In the genomic region with DNA sequence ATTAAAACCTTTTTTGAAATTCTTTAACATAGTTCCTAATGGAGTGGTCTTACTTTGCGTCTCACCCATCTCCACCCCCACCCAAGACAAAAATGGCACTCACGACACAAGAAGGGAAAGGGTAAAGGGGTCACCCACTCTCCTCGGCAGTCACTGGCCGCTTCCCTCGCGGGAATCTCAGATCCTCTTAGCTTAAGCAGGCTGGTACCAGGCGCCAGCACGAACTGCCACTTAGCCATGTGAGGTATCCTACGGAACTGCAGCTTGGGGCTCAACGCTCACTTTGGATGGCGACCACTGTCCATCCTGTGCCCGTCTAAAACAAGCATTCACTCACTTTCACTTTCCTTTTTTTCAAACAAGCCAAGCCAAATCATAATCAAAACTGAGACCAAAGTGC, we compare ENCODE assay signal across 18 cellular contexts. TPM values are rescaled to one million over a fixed set of nuclear protein-coding genes. Genes with fewer than 3 reads are reported as not detected.
DNase-seq lines count a peak whose midpoint lies in the region; ATAC-seq, FAIRE-seq and TF ChIP-seq lines count a peak whose summit lies in the region.
"Had no signal": no experiment of that assay in that cellular context is flagged by ENCODE, and none has a peak within 500 bp of the region (broad histone marks: within the 10 kb centered on the region; RNA-seq: fewer than 3 reads in every experiment).

No MANE protein-coding gene starts in this region.

- peaks cover 12% of the 10 kb centered on the region for H3K4me1 Mint-ChIP-seq in dendritic cell treated with granulocyte-macrophage colony-stimulating factor and Interleukin-4, amounts not matched to agents 40 ng/mL and 50 ng/mL, for 4 days (ENCODE audit: low read depth)
- H3K4me1 Mint-ChIP-seq: CD4-positive, alpha-beta memory T cell; H9 had no signal

- H3K27ac Mint-ChIP-seq in dendritic cell treated with granulocyte-macrophage colony-stimulating factor and Interleukin-4, amounts not matched to agents 40 ng/mL and 50 ng/mL, for 4 days = peak overlapping the region; percentile 77
- H3K27ac Mint-ChIP-seq: CD4-positive, alpha-beta memory T cell; H9 had no signal

- intact Hi-C loops in dendritic cell treated with granulocyte-macrophage colony-stimulating factor and Interleukin-4, amounts not matched to agents 40 ng/mL and 50 ng/mL, for 4 days (cut with micrococcal nuclease) = no loop called here
- intact Hi-C loops in stomach (cut with DNase I; ENCODE audit: low total_unique reads) = no loop called here

- FAIRE-seq in A549 (lab: Jason Lieb, UNC) = no peak
- FAIRE-seq: D721Med, GM12878, H1 had no signal

- H3K4me1 ChIP-seq in A549 = peaks cover 14% of the 10 kb centered on the region
- H3K4me1 ChIP-seq in stomach = peaks cover 0 to 7% (median 2%) of the 10 kb centered on the region in 4 donors
- H3K4me1 ChIP-seq: BLaER1 had no signal

- H3K27me3 ChIP-seq in stomach = no peaks in the 10 kb centered on the region

- H3K27me3 Mint-ChIP-seq in dendritic cell treated with granulocyte-macrophage colony-stimulating factor and Interleukin-4, amounts not matched to agents 40 ng/mL and 50 ng/mL, for 4 days = no peaks in the 10 kb centered on the region
- H3K27me3 Mint-ChIP-seq: CD4-positive, alpha-beta memory T cell had no signal

- TF ChIP-seq EP300 in A549 (IDR thresholded peaks at IDR 0.05) = no peak
- TF ChIP-seq EP300 in stomach (IDR thresholded peaks at IDR 0.05) = no peak

- no peaks in the 10 kb centered on the region for H3K9me3 Mint-ChIP-seq in dendritic cell treated with granulocyte-macrophage colony-stimulating factor and Interleukin-4, amounts not matched to agents 40 ng/mL and 50 ng/mL, for 4 days
- H3K9me3 Mint-ChIP-seq: CD4-positive, alpha-beta memory T cell had no signal

- 89% methylated on average over 9 of the region's 12 CpGs for WGBS in A549 (ENCODE audit: missing lambda C conversion rate)
- WGBS in stomach, 5 donors = 83 to 90% (median 87%) methylated on average over 11 to 12 of the region's 12 CpGs

- no peaks in the 10 kb centered on the region for H3K36me3 Mint-ChIP-seq in dendritic cell treated with granulocyte-macrophage colony-stimulating factor and Interleukin-4, amounts not matched to agents 40 ng/mL and 50 ng/mL, for 4 days (ENCODE audit: low read depth)
- H3K36me3 Mint-ChIP-seq: CD14-positive monocyte; CD4-positive, alpha-beta memory T cell had no signal

- peak overlapping the region; percentile 45 for H3K4me2 ChIP-seq in A549
- H3K4me2 ChIP-seq: BLaER1, KMS-11 had no signal

- CTCF ChIA-PET in A549 (lab: Yijun Ruan, JAX) = no interaction called here

- H3K27ac ChIP-seq in A549 = peak overlapping the region; percentile 79 to 83
- H3K27ac ChIP-seq in stomach = peak overlapping the region; percentile 55 to 80 (median 74)
- H3K27ac ChIP-seq: BLaER1, KMS-11 had no signal

- TF ChIP-seq POLR2A in A549 (IDR thresholded peaks at IDR 0.05; ENCODE audit: low read length) (no peak), stomach (IDR thresholded peaks at IDR 0.05) (no peak)

- no peaks in the 10 kb centered on the region for H3K9me3 ChIP-seq in A549
- H3K9me3 ChIP-seq in stomach = peaks cover 0 to 41% (median 7%) of the 10 kb centered on the region in 4 donors

- DNase-seq in A549 (ENCODE audit: low read depth in 1 of 2, low spot score in 1 of 2) (no peak), COLO668 (lab: John Stamatoyannopoulos, UW; ENCODE audit: unreplicated experiment) (peak; percentile 37), stomach (no peak), amniotic stem cell (lab: John Stamatoyannopoulos, UW) (no peak), NCI-H1436 treated with DMSO at 0.1 percent for 48 hours (lab: John Stamatoyannopoulos, UW) (no peak)
- DNase-seq: CD4-positive, alpha-beta memory T cell; COR-L47; DND-41; EL; H9 had no signal

- H3K36me3 ChIP-seq in stomach = no peaks in the 10 kb centered on the region
- H3K36me3 ChIP-seq: BLaER1 had no signal

- H3K4me3 ChIP-seq in A549 (no peak overlapping the region), stomach (no peak overlapping the region)
- H3K4me3 ChIP-seq: BLaER1, GM12878 had no signal

- ATAC-seq in A549 = no peak
- ATAC-seq in HG03342 (IDR thresholded peaks at IDR 0.05; ENCODE audit: unreplicated experiment) = no peak

- no peak overlapping the region for H3K4me3 Mint-ChIP-seq in dendritic cell treated with granulocyte-macrophage colony-stimulating factor and Interleukin-4, amounts not matched to agents 40 ng/mL and 50 ng/mL, for 4 days
- H3K4me3 Mint-ChIP-seq: CD4-positive, alpha-beta memory T cell; H9 had no signal

- TF ChIP-seq CTCF in A549 (IDR thresholded peaks at IDR 0.05) (no peak), stomach (IDR thresholded peaks at IDR 0.05) (no peak)

- TF ChIP-seq RAD21 in A549 (conservative IDR thresholded peaks at IDR 0.05 in 1 of 2, IDR thresholded peaks at IDR 0.05 in 1 of 2) = no peak

- POLR2A ChIA-PET in A549 (lab: Yijun Ruan, JAX) = no interaction called here

TF ChIP-seq in A549, 52 proteins besides CTCF, POLR2A, EP300 and RAD21:
- TF ChIP-seq, protein P1, sequence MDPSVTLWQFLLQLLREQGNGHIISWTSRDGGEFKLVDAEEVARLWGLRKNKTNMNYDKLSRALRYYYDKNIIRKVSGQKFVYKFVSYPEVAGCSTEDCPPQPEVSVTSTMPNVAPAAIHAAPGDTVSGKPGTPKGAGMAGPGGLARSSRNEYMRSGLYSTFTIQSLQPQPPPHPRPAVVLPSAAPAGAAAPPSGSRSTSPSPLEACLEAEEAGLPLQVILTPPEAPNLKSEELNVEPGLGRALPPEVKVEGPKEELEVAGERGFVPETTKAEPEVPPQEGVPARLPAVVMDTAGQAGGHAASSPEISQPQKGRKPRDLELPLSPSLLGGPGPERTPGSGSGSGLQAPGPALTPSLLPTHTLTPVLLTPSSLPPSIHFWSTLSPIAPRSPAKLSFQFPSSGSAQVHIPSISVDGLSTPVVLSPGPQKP (IDR thresholded peaks at IDR 0.05; ENCODE audit: low read depth, low read length) = no peak
- TF ChIP-seq EHF (CRISPR knock-in tag; IDR thresholded peaks at IDR 0.05) = no peak

RNA-seq across cellular contexts. Expression of a gene that starts 14.7 kb away (rescaled TPM):
- polyA plus RNA-seq in A549 (2011; rRNA removed) = 1.1 and 1.2 TPM in 2 replicates
- polyA plus RNA-seq in A549 (2012; cell fraction: cytosol; rRNA removed) = 2.7 and 4.2 TPM in 2 replicates
- 4.6 and 6.8 TPM in 2 replicates for polyA plus RNA-seq in A549 (2012; cell fraction: nucleus; rRNA removed)
- polyA plus RNA-seq in A549 (2017; fragmentation: RNase III; extraction: RNeasy Plus Mini Kit Qiagen cat#74134 plus additional on column Dnase treatment) = 2.2 to 3.0 TPM (median 2.5 TPM) in 3 replicates
- polyA minus RNA-seq in A549 (2011; rRNA and poly(A)+ RNA removed) = 0.41 and 1.8 TPM in 2 replicates
- total RNA-seq in stomach = 10 to 100 TPM in 3 of 5 donors, 1 to 10 TPM in 2; 4.7 to 43.2 (median 10.3) TPM
- 10 to 100 TPM; 18.9 to 41.1 (median 35.0) TPM for polyA plus RNA-seq in stomach

RNA-seq across cellular contexts. Expression of a gene that starts 23.8 kb away (rescaled TPM):
- polyA plus RNA-seq in A549 (2011; rRNA removed) = 209 and 277 TPM in 2 replicates
- polyA plus RNA-seq in A549 (2012; cell fraction: cytosol; rRNA removed) = 406 and 428 TPM in 2 replicates
- 165 and 236 TPM in 2 replicates for polyA plus RNA-seq in A549 (2012; cell fraction: nucleus; rRNA removed)
- polyA plus RNA-seq in A549 (2017; fragmentation: RNase III; extraction: RNeasy Plus Mini Kit Qiagen cat#74134 plus additional on column Dnase treatment) = 162 to 168 TPM (median 164 TPM) in 3 replicates
- 267 and 271 TPM in 2 replicates for polyA minus RNA-seq in A549 (2011; rRNA and poly(A)+ RNA removed)
- 100 to 1,000 TPM in 1 of 5 donors, 10 to 100 TPM in 4; 14.0 to 155 (median 52.2) TPM for total RNA-seq in stomach
- polyA plus RNA-seq in stomach = 100 to 1,000 TPM in 1 of 3 donors, 10 to 100 TPM in 2; 55.0 to 323 (median 94.4) TPM

RNA-seq across cellular contexts. Expression of a gene that starts 24.4 kb away (rescaled TPM):
- polyA plus RNA-seq in A549 (2011; rRNA removed) = 34.4 and 40.7 TPM in 2 replicates
- 32.5 and 34.5 TPM in 2 replicates for polyA plus RNA-seq in A549 (2012; cell fraction: cytosol; rRNA removed)
- polyA plus RNA-seq in A549 (2012; cell fraction: nucleus; rRNA removed) = 28.8 and 30.2 TPM in 2 replicates
- polyA plus RNA-seq in A549 (2017; fragmentation: RNase III; extraction: RNeasy Plus Mini Kit Qiagen cat#74134 plus additional on column Dnase treatment) = 22.0 to 24.9 TPM (median 24.1 TPM) in 3 replicates
- polyA minus RNA-seq in A549 (2011; rRNA and poly(A)+ RNA removed) = 21.1 and 22.8 TPM in 2 replicates
- total RNA-seq in stomach = 10 to 100 TPM in 2 of 5 donors, 1 to 10 TPM in 3; 6.4 to 19.1 (median 8.2) TPM
- polyA plus RNA-seq in stomach = 10 to 100 TPM; 14.1 to 18.2 (median 14.7) TPM

RNA-seq across cellular contexts. Expression of a gene that starts 38.3 kb away (rescaled TPM):
- polyA plus RNA-seq in A549 (2011; rRNA removed) (7.9 and 9.3 TPM in 2 replicates), A549 (2017; fragmentation: RNase III; extraction: RNeasy Plus Mini Kit Qiagen cat#74134 plus additional on column Dnase treatment) (12.9 to 14.1 TPM (median 14.0 TPM) in 3 replicates), stomach (1 to 10 TPM; 6.3 to 7.1 (median 6.5) TPM)
- polyA plus RNA-seq in A549 (2012; cell fraction: cytosol; rRNA removed) = 16.9 and 23.0 TPM in 2 replicates
- 54.4 and 68.6 TPM in 2 replicates for polyA plus RNA-seq in A549 (2012; cell fraction: nucleus; rRNA removed)
- polyA minus RNA-seq in A549 (2011; rRNA and poly(A)+ RNA removed) = 10.3 and 17.7 TPM in 2 replicates
- total RNA-seq in stomach = 10 to 100 TPM in 3 of 5 donors, 1 to 10 TPM in 2; 3.7 to 65.1 (median 16.9) TPM

RNA-seq across cellular contexts. Expression of a gene that starts 52.1 kb away (rescaled TPM):
- polyA plus RNA-seq in A549 (2011; rRNA removed) (1.3 and 1.7 TPM in 2 replicates), A549 (2017; fragmentation: RNase III; extraction: RNeasy Plus Mini Kit Qiagen cat#74134 plus additional on column Dnase treatment) (3.3 to 4.0 TPM (median 3.8 TPM) in 3 replicates), stomach (1 to 10 TPM in 2 of 3 donors, under 1 TPM in 1; 0.92 to 5.0 (median 3.9) TPM)
- polyA plus RNA-seq in A549 (2012; cell fraction: cytosol; rRNA removed) = 1.5 and 1.6 TPM in 2 replicates
- polyA plus RNA-seq in A549 (2012; cell fraction: nucleus; rRNA removed) = 2.1 and 2.6 TPM in 2 replicates
- 1.1 and 1.3 TPM in 2 replicates for polyA minus RNA-seq in A549 (2011; rRNA and poly(A)+ RNA removed)
- 100 to 1,000 TPM in 1 of 5 donors, 1 to 10 TPM in 2, under 1 TPM in 1, not detected in 1; 0.89 to 211 (median 3.3) TPM for total RNA-seq in stomach
